In genomic region chr1:220742520-220742919, GRCh38 we compare ENCODE assay signal across 2 cellular contexts.
A peak's percentile ranks its signal among the peaks of the same experiment; 100 is the strongest.
TF ChIP-seq lines count a peak whose summit lies in the region.

No MANE protein-coding gene starts in this region.

TF ChIP-seq in GM12878, 131 proteins besides CTCF, POLR2A, EP300 and RAD21:
- TF ChIP-seq ATF7 (IDR thresholded peaks at IDR 0.05; ENCODE audit: low read depth) (peak; percentile 48; the same call in 1 of the 2 replicates), SREBF1 (IDR thresholded peaks at IDR 0.05; ENCODE audit: low read length) (no peak)

TF ChIP-seq in K562, 482 proteins besides CTCF, POLR2A, EP300 and RAD21:
- TF ChIP-seq ETV1 (tag; conservative IDR thresholded peaks at IDR 0.05; ENCODE audit: low read depth) (no peak), HDAC2 (IDR thresholded peaks at IDR 0.05) (no peak), HBP1 (CRISPR knock-in tag; IDR thresholded peaks at IDR 0.05) (no peak), ATF7 (IDR thresholded peaks at IDR 0.05) (peak; percentile 76), ZKSCAN3 (CRISPR knock-in tag; IDR thresholded peaks at IDR 0.05) (no peak), ZNF592 (IDR thresholded peaks at IDR 0.05) (no peak), ATF3 (IDR thresholded peaks at IDR 0.05) (peak; percentile 71; the same call in 1 of the 2 replicates), ATF3 (CRISPR knock-in tag; conservative IDR thresholded peaks at IDR 0.05) (no peak), ZNF586 (CRISPR knock-in tag; conservative IDR thresholded peaks at IDR 0.05) (no peak), ESRRB (CRISPR knock-in tag; IDR thresholded peaks at IDR 0.05; ENCODE audit: borderline replicate concordance) (no peak), ATF1 (CRISPR knock-in tag; IDR thresholded peaks at IDR 0.05) (no peak), ATF1 (tag; IDR thresholded peaks at IDR 0.05) (peak; percentile 45), JUNB (CRISPR knock-in tag; conservative IDR thresholded peaks at IDR 0.05) (0 out of 2 replicates have a peak, but pooled peaks have one; percentile 28), MCM2 (IDR thresholded peaks at IDR 0.05; ENCODE audit: low read depth) (no peak), SIX5 (IDR thresholded peaks at IDR 0.05; ENCODE audit: borderline replicate concordance in 1 of 2, insufficient read depth in 1 of 2, low read depth in 1 of 2, low read length in 2 of 2) (no peak)
